Comparison of ENCODE assay signal across 22 cellular contexts in genomic region chr6:137840252-137840651, GRCh38.
"Had no signal": no experiment of that assay in that cellular context is flagged by ENCODE, and none has a peak within 500 bp of the region (broad histone marks: within the 10 kb centered on the region; RNA-seq: fewer than 3 reads in every experiment).

No MANE protein-coding gene starts in this region.

- H3K9me3 ChIP-seq: gastrocnemius medialis, ovary, psoas muscle, thoracic aorta, upper lobe of right lung, uterus had no signal

- H3K4me3 ChIP-seq: gastrocnemius medialis, lung, ovary, psoas muscle, skin epidermis, spleen, thoracic aorta, tibial nerve, upper lobe of right lung, uterus had no signal

- H3K4me1 ChIP-seq: gastrocnemius medialis, psoas muscle, tibial nerve, upper lobe of right lung, uterus had no signal

- H3K36me3 ChIP-seq: gastrocnemius medialis, ovary, spleen, thoracic aorta, tibial nerve, upper lobe of right lung, uterus had no signal

- DNase-seq: effector CD8-positive, alpha-beta T cell; endodermal cell; foreskin fibroblast; gastrocnemius medialis; head of caudate nucleus; kidney; natural killer cell; occipital lobe; ovary; posterior cingulate gyrus; psoas muscle; right cardiac atrium; spleen; stimulated activated CD4-positive, alpha-beta T cell treated with anti-CD3 and anti-CD28 coated beads, Interleukin-4, amount 100 ng/mL, for 4 hours; stimulated activated naive B cell treated with anti-CD40 and anti-IgM and Interleukin-4, amounts not matched to agents 10 μg/mL and 1 μg/mL and 100 μg/mL, for 72 hours; upper lobe of right lung; uterus had no signal

- H3K27me3 ChIP-seq: gastrocnemius medialis, ovary, spleen, tibial nerve, upper lobe of right lung, uterus had no signal

- FAIRE-seq: kidney had no signal

- H3K27ac ChIP-seq: epithelial cell of prostate, gastrocnemius medialis, ovary, psoas muscle, skin epidermis, spleen, thoracic aorta, tibial nerve, upper lobe of right lung, uterus had no signal
